In the genomic region with DNA sequence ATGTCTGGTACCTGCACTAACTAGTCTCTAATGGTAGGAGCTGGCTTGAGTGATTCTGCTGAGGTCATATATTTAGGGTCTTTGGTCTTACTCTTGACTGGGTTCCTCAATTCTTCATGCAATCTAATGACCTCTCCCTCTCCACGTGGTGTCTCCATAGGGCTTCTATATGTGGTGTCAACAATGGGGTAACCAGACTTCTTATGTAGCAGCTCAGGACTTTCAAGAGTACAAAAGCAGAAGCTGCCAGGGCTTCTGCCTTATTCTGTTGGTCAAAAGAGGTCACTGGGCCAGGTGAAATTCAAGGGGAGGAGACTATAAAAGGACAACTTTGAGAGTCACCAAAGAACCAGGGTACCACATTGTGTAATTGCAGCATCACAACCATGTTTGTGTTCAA, we compare ENCODE assay signal across 1 cellular context.
TF ChIP-seq lines count a peak whose summit lies in the region.

No MANE protein-coding gene starts in this region.

TF ChIP-seq in GM12878, 131 proteins besides CTCF, POLR2A, EP300 and RAD21 (continued from another document):
- TF ChIP-seq, protein P1, sequence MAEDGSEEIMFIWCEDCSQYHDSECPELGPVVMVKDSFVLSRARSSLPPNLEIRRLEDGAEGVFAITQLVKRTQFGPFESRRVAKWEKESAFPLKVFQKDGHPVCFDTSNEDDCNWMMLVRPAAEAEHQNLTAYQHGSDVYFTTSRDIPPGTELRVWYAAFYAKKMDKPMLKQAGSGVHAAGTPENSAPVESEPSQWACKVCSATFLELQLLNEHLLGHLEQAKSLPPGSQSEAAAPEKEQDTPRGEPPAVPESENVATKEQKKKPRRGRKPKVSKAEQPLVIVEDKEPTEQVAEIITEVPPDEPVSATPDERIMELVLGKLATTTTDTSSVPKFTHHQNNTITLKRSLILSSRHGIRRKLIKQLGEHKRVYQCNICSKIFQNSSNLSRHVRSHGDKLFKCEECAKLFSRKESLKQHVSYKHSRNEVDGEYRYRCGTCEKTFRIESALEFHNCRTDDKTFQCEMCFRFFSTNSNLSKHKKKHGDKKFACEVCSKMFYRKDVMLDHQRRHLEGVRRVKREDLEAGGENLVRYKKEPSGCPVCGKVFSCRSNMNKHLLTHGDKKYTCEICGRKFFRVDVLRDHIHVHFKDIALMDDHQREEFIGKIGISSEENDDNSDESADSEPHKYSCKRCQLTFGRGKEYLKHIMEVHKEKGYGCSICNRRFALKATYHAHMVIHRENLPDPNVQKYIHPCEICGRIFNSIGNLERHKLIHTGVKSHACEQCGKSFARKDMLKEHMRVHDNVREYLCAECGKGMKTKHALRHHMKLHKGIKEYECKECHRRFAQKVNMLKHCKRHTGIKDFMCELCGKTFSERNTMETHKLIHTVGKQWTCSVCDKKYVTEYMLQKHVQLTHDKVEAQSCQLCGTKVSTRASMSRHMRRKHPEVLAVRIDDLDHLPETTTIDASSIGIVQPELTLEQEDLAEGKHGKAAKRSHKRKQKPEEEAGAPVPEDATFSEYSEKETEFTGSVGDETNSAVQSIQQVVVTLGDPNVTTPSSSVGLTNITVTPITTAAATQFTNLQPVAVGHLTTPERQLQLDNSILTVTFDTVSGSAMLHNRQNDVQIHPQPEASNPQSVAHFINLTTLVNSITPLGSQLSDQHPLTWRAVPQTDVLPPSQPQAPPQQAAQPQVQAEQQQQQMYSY (CRISPR knock-in tag; IDR thresholded peaks at IDR 0.05): no peak
- TF ChIP-seq, protein P2, sequence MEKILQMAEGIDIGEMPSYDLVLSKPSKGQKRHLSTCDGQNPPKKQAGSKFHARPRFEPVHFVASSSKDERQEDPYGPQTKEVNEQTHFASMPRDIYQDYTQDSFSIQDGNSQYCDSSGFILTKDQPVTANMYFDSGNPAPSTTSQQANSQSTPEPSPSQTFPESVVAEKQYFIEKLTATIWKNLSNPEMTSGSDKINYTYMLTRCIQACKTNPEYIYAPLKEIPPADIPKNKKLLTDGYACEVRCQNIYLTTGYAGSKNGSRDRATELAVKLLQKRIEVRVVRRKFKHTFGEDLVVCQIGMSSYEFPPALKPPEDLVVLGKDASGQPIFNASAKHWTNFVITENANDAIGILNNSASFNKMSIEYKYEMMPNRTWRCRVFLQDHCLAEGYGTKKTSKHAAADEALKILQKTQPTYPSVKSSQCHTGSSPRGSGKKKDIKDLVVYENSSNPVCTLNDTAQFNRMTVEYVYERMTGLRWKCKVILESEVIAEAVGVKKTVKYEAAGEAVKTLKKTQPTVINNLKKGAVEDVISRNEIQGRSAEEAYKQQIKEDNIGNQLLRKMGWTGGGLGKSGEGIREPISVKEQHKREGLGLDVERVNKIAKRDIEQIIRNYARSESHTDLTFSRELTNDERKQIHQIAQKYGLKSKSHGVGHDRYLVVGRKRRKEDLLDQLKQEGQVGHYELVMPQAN (conservative IDR thresholded peaks at IDR 0.05): no peak
- TF ChIP-seq TCF12 (IDR thresholded peaks at IDR 0.05; ENCODE audit: low read depth, low read length) (no peak), FOXK2 (IDR thresholded peaks at IDR 0.05) (no peak), HCFC1 (IDR thresholded peaks at IDR 0.05; ENCODE audit: low read length) (no peak), YY1 (IDR thresholded peaks at IDR 0.05; ENCODE audit: low read depth, low read length) (no peak), SREBF2 (IDR thresholded peaks at IDR 0.05; ENCODE audit: low read length) (no peak), HDAC6 (IDR thresholded peaks at IDR 0.05; ENCODE audit: unreplicated experiment) (no peak)
- TF ChIP-seq, protein P3, sequence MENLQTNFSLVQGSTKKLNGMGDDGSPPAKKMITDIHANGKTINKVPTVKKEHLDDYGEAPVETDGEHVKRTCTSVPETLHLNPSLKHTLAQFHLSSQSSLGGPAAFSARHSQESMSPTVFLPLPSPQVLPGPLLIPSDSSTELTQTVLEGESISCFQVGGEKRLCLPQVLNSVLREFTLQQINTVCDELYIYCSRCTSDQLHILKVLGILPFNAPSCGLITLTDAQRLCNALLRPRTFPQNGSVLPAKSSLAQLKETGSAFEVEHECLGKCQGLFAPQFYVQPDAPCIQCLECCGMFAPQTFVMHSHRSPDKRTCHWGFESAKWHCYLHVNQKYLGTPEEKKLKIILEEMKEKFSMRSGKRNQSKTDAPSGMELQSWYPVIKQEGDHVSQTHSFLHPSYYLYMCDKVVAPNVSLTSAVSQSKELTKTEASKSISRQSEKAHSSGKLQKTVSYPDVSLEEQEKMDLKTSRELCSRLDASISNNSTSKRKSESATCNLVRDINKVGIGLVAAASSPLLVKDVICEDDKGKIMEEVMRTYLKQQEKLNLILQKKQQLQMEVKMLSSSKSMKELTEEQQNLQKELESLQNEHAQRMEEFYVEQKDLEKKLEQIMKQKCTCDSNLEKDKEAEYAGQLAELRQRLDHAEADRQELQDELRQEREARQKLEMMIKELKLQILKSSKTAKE (IDR thresholded peaks at IDR 0.05; ENCODE audit: low read depth, poor library complexity, severe bottlenecking): no peak
- TF ChIP-seq, protein P4, sequence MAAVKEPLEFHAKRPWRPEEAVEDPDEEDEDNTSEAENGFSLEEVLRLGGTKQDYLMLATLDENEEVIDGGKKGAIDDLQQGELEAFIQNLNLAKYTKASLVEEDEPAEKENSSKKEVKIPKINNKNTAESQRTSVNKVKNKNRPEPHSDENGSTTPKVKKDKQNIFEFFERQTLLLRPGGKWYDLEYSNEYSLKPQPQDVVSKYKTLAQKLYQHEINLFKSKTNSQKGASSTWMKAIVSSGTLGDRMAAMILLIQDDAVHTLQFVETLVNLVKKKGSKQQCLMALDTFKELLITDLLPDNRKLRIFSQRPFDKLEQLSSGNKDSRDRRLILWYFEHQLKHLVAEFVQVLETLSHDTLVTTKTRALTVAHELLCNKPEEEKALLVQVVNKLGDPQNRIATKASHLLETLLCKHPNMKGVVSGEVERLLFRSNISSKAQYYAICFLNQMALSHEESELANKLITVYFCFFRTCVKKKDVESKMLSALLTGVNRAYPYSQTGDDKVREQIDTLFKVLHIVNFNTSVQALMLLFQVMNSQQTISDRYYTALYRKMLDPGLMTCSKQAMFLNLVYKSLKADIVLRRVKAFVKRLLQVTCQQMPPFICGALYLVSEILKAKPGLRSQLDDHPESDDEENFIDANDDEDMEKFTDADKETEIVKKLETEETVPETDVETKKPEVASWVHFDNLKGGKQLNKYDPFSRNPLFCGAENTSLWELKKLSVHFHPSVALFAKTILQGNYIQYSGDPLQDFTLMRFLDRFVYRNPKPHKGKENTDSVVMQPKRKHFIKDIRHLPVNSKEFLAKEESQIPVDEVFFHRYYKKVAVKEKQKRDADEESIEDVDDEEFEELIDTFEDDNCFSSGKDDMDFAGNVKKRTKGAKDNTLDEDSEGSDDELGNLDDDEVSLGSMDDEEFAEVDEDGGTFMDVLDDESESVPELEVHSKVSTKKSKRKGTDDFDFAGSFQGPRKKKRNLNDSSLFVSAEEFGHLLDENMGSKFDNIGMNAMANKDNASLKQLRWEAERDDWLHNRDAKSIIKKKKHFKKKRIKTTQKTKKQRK (IDR thresholded peaks at IDR 0.05; ENCODE audit: low read depth, low read length): no peak
